11 cellular contexts compared by ENCODE assay signal in the genomic region with DNA sequence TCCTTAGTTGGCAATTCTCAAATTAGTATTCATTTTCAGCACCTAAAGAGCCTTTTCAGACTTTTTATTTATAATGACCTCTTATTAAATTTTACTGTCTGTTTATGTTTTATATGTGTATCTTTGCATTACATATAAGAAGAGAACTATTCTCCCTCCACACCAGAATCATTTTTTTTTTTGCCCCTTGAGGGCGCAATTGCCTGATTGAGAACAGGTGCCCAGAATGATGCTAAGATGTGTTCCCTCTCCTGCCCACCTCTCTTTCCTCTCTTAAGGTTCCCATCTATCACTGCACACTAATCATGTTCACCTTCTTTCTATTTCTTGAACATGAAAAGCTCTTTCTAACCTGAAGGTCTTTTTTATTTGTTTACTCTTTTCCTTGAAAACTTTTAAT. TPM values are rescaled to one million over a fixed set of nuclear protein-coding genes. Genes with fewer than 3 reads are reported as not detected.
DNase-seq lines count a peak whose midpoint lies in the region; TF ChIP-seq lines count a peak whose summit lies in the region.
"Had no signal": no experiment of that assay in that cellular context is flagged by ENCODE, and none has a peak within 500 bp of the region (broad histone marks: within the 10 kb centered on the region; RNA-seq: fewer than 3 reads in every experiment).

No MANE protein-coding gene starts in this region.

- no peaks in the 10 kb centered on the region for H3K9me3 ChIP-seq in Karpas-422 (ENCODE audit: low read length)
- H3K9me3 ChIP-seq: gastroesophageal sphincter, HAP-1 had no signal

- H3K27me3 ChIP-seq in H7 (ENCODE audit: control insufficient read depth, insufficient read depth, low read length) (no peaks in the 10 kb centered on the region), Karpas-422 (ENCODE audit: low read length) (no peaks in the 10 kb centered on the region)
- H3K27me3 ChIP-seq: gastroesophageal sphincter had no signal

- no peaks in the 10 kb centered on the region for H3K79me2 ChIP-seq in Karpas-422 (ENCODE audit: low read length)

- no peak for TF ChIP-seq CTCF in GM10248 (IDR thresholded peaks at IDR 0.05; ENCODE audit: control extremely low read depth, extremely low read depth, low read depth, missing control alignments)

- POLR2A ChIA-PET in GM10248 (lab: Yijun Ruan, JAX), result no interaction called here

- no peak overlapping the region for H3K4me2 ChIP-seq in Karpas-422 (ENCODE audit: low read depth, low read length, poor library complexity, severe bottlenecking)

- CTCF ChIA-PET in GM10248 (lab: Yijun Ruan, JAX), result interaction anchor here (1.8 kb wide), 1 partner anchor 10 kb away, joined by 4 read pairs; no protein-coding TSS in a partner anchor

- no peak overlapping the region for H2AFZ ChIP-seq in Karpas-422 (ENCODE audit: low read length)

- H4K20me1 ChIP-seq in Karpas-422 (ENCODE audit: insufficient read depth, low read depth, low read length), result no peaks in the 10 kb centered on the region

- H3K36me3 ChIP-seq in H7 (replicated peaks; ENCODE audit: control insufficient read depth, insufficient read depth, low read length), result no peaks in the 10 kb centered on the region
- no peaks in the 10 kb centered on the region for H3K36me3 ChIP-seq in Karpas-422 (ENCODE audit: insufficient read depth, low read length)
- H3K36me3 ChIP-seq: gastroesophageal sphincter, HAP-1 had no signal

- H3K9ac ChIP-seq in Karpas-422 (ENCODE audit: low read length), result no peak overlapping the region

- DNase-seq in GM10248 (ENCODE audit: extremely low spot score) (peak; percentile 10), H7 (peak; percentile 8), NCI-H82 (lab: John Stamatoyannopoulos, UW) (peak; percentile 58), iPS DF 19.7 (ENCODE audit: low read depth, low spot score) (peak; percentile 7), substantia nigra (lab: John Stamatoyannopoulos, UW) (no peak), NCI-H146 treated with DMSO at 0.1 percent for 48 hours (lab: John Stamatoyannopoulos, UW; ENCODE audit: unreplicated experiment) (no peak), Karpas-422 (no peak), LoVo (ENCODE audit: low spot score) (no peak)
- DNase-seq: stimulated activated CD4-positive, alpha-beta T cell treated with anti-CD3 and anti-CD28 coated beads, Interleukin-4, amount 100 ng/mL, for 1 hour had no signal

- no peaks in the 10 kb centered on the region for H3K9me2 ChIP-seq in Karpas-422 (replicated peaks; ENCODE audit: insufficient read depth, low read length)

- no peak overlapping the region for H3K4me3 ChIP-seq in H7 (ENCODE audit: insufficient read depth, low read depth, low read length)
- H3K4me3 ChIP-seq in Karpas-422 (ENCODE audit: low read length), result no peak overlapping the region
- H3K4me3 ChIP-seq: gastroesophageal sphincter, HAP-1 had no signal

- no peak overlapping the region for H3K27ac ChIP-seq in substantia nigra (ENCODE audit: low read depth, low read length, poor library complexity, severe bottlenecking)
- H3K27ac ChIP-seq in Karpas-422 (ENCODE audit: low read length), result no peak overlapping the region
- H3K27ac ChIP-seq: gastroesophageal sphincter had no signal

- no peaks in the 10 kb centered on the region for H3K4me1 ChIP-seq in Karpas-422 (ENCODE audit: low read length)
- H3K4me1 ChIP-seq: gastroesophageal sphincter, HAP-1 had no signal

RNA-seq across cellular contexts. Expression of a gene that starts 44.2 kb away (rescaled TPM):
- total RNA-seq in H7 (2014; rRNA removed; shearing (Covaris generic)), result 0.18 TPM in 1 of 2 replicates, not detected in the other
- not detected in 2 replicates for total RNA-seq in Karpas-422 (2014; rRNA removed; shearing (Covaris generic); ENCODE audit: low replicate concordance)
- total RNA-seq: gastroesophageal sphincter had no signal

RNA-seq across cellular contexts. Expression of a gene that starts 44.9 kb away (rescaled TPM):
- 0.04 and 0.28 TPM in 2 replicates for total RNA-seq in H7 (2014; rRNA removed; shearing (Covaris generic))
- total RNA-seq in Karpas-422 (2014; rRNA removed; shearing (Covaris generic); ENCODE audit: low replicate concordance), result not detected in 2 replicates

Comparison
In these comparisons a context has a peak if more than half of its experiments do, and no peak if none do; other contexts are left out.
1. DNase-seq: peak in GM10248 (single experiment), H7 (single experiment), NCI-H82 (single experiment) and iPS DF 19.7 (single experiment); none in substantia nigra (0 of 49), NCI-H146 treated with DMSO at 0.1 percent for 48 hours (single experiment), Karpas-422 (single experiment) and LoVo (single experiment).